Comparison of ENCODE assay signal across 16 cellular contexts in genomic region chr3:193140381-193140780, GRCh38.
DNase-seq lines count a peak whose midpoint lies in the region; ATAC-seq and TF ChIP-seq lines count a peak whose summit lies in the region.
"Had no signal": no experiment of that assay in that cellular context is flagged by ENCODE, and none has a peak within 500 bp of the region (broad histone marks: within the 10 kb centered on the region; RNA-seq: fewer than 3 reads in every experiment).

No MANE protein-coding gene starts in this region.

- intact Hi-C loops in sigmoid colon (cut with DNase I) = no loop called here

- H3K27ac ChIP-seq in BLaER1 (no peak overlapping the region), sigmoid colon (no peak overlapping the region)
- H3K27ac ChIP-seq: A549, SK-N-MC had no signal

- peak overlapping the region; percentile 46 for H3K4me2 ChIP-seq in BLaER1
- H3K4me2 ChIP-seq: A549 had no signal

- H3K27me3 ChIP-seq in BLaER1 = no peaks in the 10 kb centered on the region
- no peaks in the 10 kb centered on the region for H3K27me3 ChIP-seq in HAP-1 (ENCODE audit: low read depth)
- H3K27me3 ChIP-seq in sigmoid colon = no peaks in the 10 kb centered on the region

- peaks cover 9% of the 10 kb centered on the region for H3K4me1 ChIP-seq in BLaER1
- H3K4me1 ChIP-seq in HAP-1 = no peaks in the 10 kb centered on the region; the same call in 1 of the 2 replicates
- no peaks in the 10 kb centered on the region for H3K4me1 ChIP-seq in sigmoid colon
- H3K4me1 ChIP-seq: A549 had no signal

- H3K9me3 ChIP-seq in BLaER1 (no peaks in the 10 kb centered on the region), HAP-1 (no peaks in the 10 kb centered on the region), sigmoid colon (no peaks in the 10 kb centered on the region)
- H3K9me3 ChIP-seq: A549 had no signal

- H3K36me3 ChIP-seq in BLaER1 (no peaks in the 10 kb centered on the region), HAP-1 (replicated peaks) (no peaks in the 10 kb centered on the region), sigmoid colon (no peaks in the 10 kb centered on the region)

- no peak for TF ChIP-seq CTCF in sigmoid colon (IDR thresholded peaks at IDR 0.05)

- TF ChIP-seq EP300 in sigmoid colon (IDR thresholded peaks at IDR 0.05) = no peak

- no peak overlapping the region for H3K4me3 ChIP-seq in BLaER1
- H3K4me3 ChIP-seq in Jurkat, Clone E6-1 (ENCODE audit: low read length) = no peak overlapping the region
- no peak overlapping the region for H3K4me3 ChIP-seq in skeletal muscle cell (ENCODE audit: low read depth, low read length)
- no peak overlapping the region for H3K4me3 ChIP-seq in HAP-1
- no peak overlapping the region for H3K4me3 ChIP-seq in sigmoid colon
- H3K4me3 ChIP-seq: A549, SK-N-MC had no signal

- DNase-seq in Jurkat, Clone E6-1 (ENCODE audit: low read depth, low spot score) = peak; percentile 55
- DNase-seq in astrocyte of the hippocampus (ENCODE audit: low read depth, low spot score) = peak; percentile 49
- peak; percentile 13 for DNase-seq in skeletal muscle cell (ENCODE audit: low read depth)
- DNase-seq in HAP-1 (ENCODE audit: low spot score in 2 of 2) = no peak
- no peak for DNase-seq in sigmoid colon
- DNase-seq: CD4-positive, alpha-beta T cell; Karpas-422; MV-4-11; NCI-H1436; NCI-H2081 treated with DMSO at 0.1 percent for 48 hours; NCI-H2227 treated with DMSO at 0.1 percent for 48 hours; NCI-H524 treated with DMSO at 0.1 percent for 48 hours had no signal

- no peak for ATAC-seq in HG02798 (IDR thresholded peaks at IDR 0.05; ENCODE audit: poor library complexity, unreplicated experiment)
- ATAC-seq: A549 had no signal

- in situ Hi-C loops in HAP-1 (cut with MboI; ENCODE audit: low sequenced_read_pairs) = no loop called here

- no peak overlapping the region for H3K9ac ChIP-seq in BLaER1

- WGBS in sigmoid colon, 2 donors = 58 to 79% methylated on average over 2 of the region's 2 CpGs

- no peak for TF ChIP-seq POLR2A in sigmoid colon (IDR thresholded peaks at IDR 0.05)

- H4K20me1 ChIP-seq in BLaER1 = no peaks in the 10 kb centered on the region

Comparison
In these comparisons a context has a peak if more than half of its experiments do, and no peak if none do; other contexts are left out.
1. DNase-seq: peak in Jurkat, Clone E6-1 (single experiment), astrocyte of the hippocampus (single experiment) and skeletal muscle cell (single experiment); none in HAP-1 (0 of 2) and sigmoid colon (single experiment).